Comparison of ENCODE assay signal across 10 cellular contexts in genomic region chr20:50163570-50164317, GRCh38. TPM values are rescaled to one million over a fixed set of nuclear protein-coding genes. Genes with fewer than 3 reads are reported as not detected.
DNase-seq lines count a peak whose midpoint lies in the region; ATAC-seq and TF ChIP-seq lines count a peak whose summit lies in the region.
"Had no signal": no experiment of that assay in that cellular context is flagged by ENCODE, and none has a peak within 500 bp of the region (broad histone marks: within the 10 kb centered on the region; RNA-seq: fewer than 3 reads in every experiment).

No MANE protein-coding gene starts in this region.

- no peaks in the 10 kb centered on the region for H3K27me3 ChIP-seq in SJCRH30
- no peaks in the 10 kb centered on the region for H3K27me3 ChIP-seq in testis

- H3K27ac ChIP-seq in SJCRH30 = peak overlapping the region; percentile 1; the same call in 1 of the 2 replicates
- no peak overlapping the region for H3K27ac ChIP-seq in testis

- 78 to 83% methylated on average over 9 of the region's 9 CpGs for WGBS in testis, 2 donors

- H3K4me3 ChIP-seq in SJCRH30 (no peak overlapping the region), foreskin fibroblast (ENCODE audit: low read depth in 1 of 2, low read length in 2 of 2) (no peak overlapping the region), testis (no peak overlapping the region)

- H3K4me1 Mint-ChIP-seq in T-helper 17 cell = peaks cover 6% of the 10 kb centered on the region

- H3K4me1 ChIP-seq in SJCRH30 = peaks cover 40% of the 10 kb centered on the region
- peaks cover 13% of the 10 kb centered on the region for H3K4me1 ChIP-seq in testis

- TF ChIP-seq CTCF in foreskin fibroblast (IDR thresholded peaks at IDR 0.05; ENCODE audit: low read depth, low read length) = no peak
- no peak for TF ChIP-seq CTCF in testis (IDR thresholded peaks at IDR 0.05)

- no peak for TF ChIP-seq POLR2A in testis (IDR thresholded peaks at IDR 0.05)

- H3K4me3 Mint-ChIP-seq in T-helper 17 cell = no peak overlapping the region

- no peak overlapping the region for H3K27ac Mint-ChIP-seq in T-helper 17 cell

- DNase-seq in GM04504 (ENCODE audit: low read depth) (peak; percentile 79), SJCRH30 (peak; percentile 46 to 73), foreskin fibroblast (peak; percentile 61 to 83), sciatic nerve (ENCODE audit: low spot score) (no peak), testis (no peak), NCI-H1436 (lab: John Stamatoyannopoulos, UW) (no peak), HUDEP-2 (lab: John Stamatoyannopoulos, UW; ENCODE audit: unreplicated experiment in 76 of 76) (no peak), T-helper 17 cell (no peak)
- DNase-seq: activated gamma-delta T cell, NCI-H1694 had no signal

- H3K36me3 ChIP-seq in SJCRH30 (no peaks in the 10 kb centered on the region), testis (ENCODE audit: low read depth, missing control alignments) (no peaks in the 10 kb centered on the region)

- intact Hi-C loops in sciatic nerve (cut with DNase I) = no loop called here
- intact Hi-C loops in testis (cut with DNase I; ENCODE audit: low total_unique reads) = no loop called here

- no peaks in the 10 kb centered on the region for H3K36me3 Mint-ChIP-seq in T-helper 17 cell (ENCODE audit: low read depth)

- H3K9me3 ChIP-seq in SJCRH30 (replicated peaks) (no peaks in the 10 kb centered on the region), testis (no peaks in the 10 kb centered on the region), T-helper 17 cell (ENCODE audit: control insufficient read depth, low read length, poor library complexity, severe bottlenecking) (no peaks in the 10 kb centered on the region)

- ATAC-seq in sciatic nerve = peak; percentile 66
- ATAC-seq in T-helper 17 cell = no peak

- no peaks in the 10 kb centered on the region for H3K27me3 Mint-ChIP-seq in T-helper 17 cell

RNA-seq across cellular contexts. Expression of gene PEDS1, which starts 10.2 kb away (rescaled TPM):
- 67.7 TPM in 2 replicates for total RNA-seq in SJCRH30 (2014; rRNA removed; shearing (Covaris generic))
- total RNA-seq in sciatic nerve (39.5 TPM), testis (10 to 100 TPM; 40.1 to 45.5 TPM), T-helper 17 cell (10 to 100 TPM; 14.3 to 22.6 TPM)
- 39.3 TPM for polyA plus RNA-seq in testis (ENCODE audit: insufficient read depth, low read depth, low replicate concordance)

RNA-seq across cellular contexts. Expression of gene CEBPB, which starts 26.9 kb away (rescaled TPM):
- total RNA-seq in SJCRH30 (2014; rRNA removed; shearing (Covaris generic)) = 6.6 and 9.3 TPM in 2 replicates
- total RNA-seq in sciatic nerve (113 TPM), testis (10 to 100 TPM; 25.9 to 40.0 TPM), T-helper 17 cell (10 to 100 TPM; 18.1 to 32.8 TPM)
- 11.3 TPM for polyA plus RNA-seq in testis (ENCODE audit: insufficient read depth, low read depth, low replicate concordance)

RNA-seq across cellular contexts. Expression of gene UBE2V1, which starts 50.8 kb away (rescaled TPM):
- total RNA-seq in SJCRH30 (2014; rRNA removed; shearing (Covaris generic)) = 216 and 249 TPM in 2 replicates
- total RNA-seq in sciatic nerve = 93.4 TPM
- 10 to 100 TPM; 78.1 to 80.5 TPM for total RNA-seq in testis
- 121 TPM for polyA plus RNA-seq in testis (ENCODE audit: insufficient read depth, low read depth, low replicate concordance)
- total RNA-seq in T-helper 17 cell = 100 to 1,000 TPM; 124 to 151 TPM

Comparison
In these comparisons a context has a peak if more than half of its experiments do, and no peak if none do; other contexts are left out.
1. DNase-seq: peak in GM04504 (single experiment), SJCRH30 (2 of 2) and foreskin fibroblast (2 of 2); none in sciatic nerve (single experiment), testis (single experiment), NCI-H1436 (single experiment), HUDEP-2 (0 of 76) and T-helper 17 cell (0 of 3).